27 cellular contexts compared by ENCODE assay signal in the genomic region with DNA sequence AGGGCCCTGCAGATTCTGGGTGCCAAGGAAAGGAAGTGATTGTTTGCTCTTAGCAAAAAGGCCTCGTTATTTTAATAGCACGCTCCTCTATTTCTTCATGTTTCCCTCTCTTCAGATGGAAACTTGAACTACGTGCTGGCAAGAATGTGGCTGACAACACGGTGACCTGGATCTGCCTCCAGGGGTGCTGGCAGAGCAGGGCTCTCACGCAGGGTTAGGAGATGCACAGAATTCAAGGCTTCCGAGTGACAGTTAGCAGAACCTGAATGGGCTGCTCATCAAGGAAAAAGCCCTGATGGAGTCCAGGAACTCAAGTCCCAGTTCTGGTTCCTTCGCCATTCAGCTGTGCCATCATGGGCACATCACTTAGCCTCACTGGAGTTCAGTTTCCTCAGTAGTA. TPM values are rescaled to one million over a fixed set of nuclear protein-coding genes. Genes with fewer than 3 reads are reported as not detected.
A peak's percentile ranks its signal among the peaks of the same experiment; 100 is the strongest.
DNase-seq lines count a peak whose midpoint lies in the region; ATAC-seq, FAIRE-seq and TF ChIP-seq lines count a peak whose summit lies in the region.
"Had no signal": no experiment of that assay in that cellular context is flagged by ENCODE, and none has a peak within 500 bp of the region (broad histone marks: within the 10 kb centered on the region; RNA-seq: fewer than 3 reads in every experiment).

No MANE protein-coding gene starts in this region.

- peak overlapping the region; percentile 61 for H3K9ac ChIP-seq in HepG2 (ENCODE audit: insufficient read depth, low read depth, low read length)

- 69% methylated on average over 7 of the region's 7 CpGs for WGBS in HepG2 (ENCODE audit: low lambda C conversion rate)
- 51% methylated on average over 7 of the region's 7 CpGs for WGBS in right lobe of liver (ENCODE audit: insufficient coverage, low coverage, low lambda C conversion rate, missing lambda C conversion rate)
- 63% methylated on average over 7 of the region's 7 CpGs for WGBS in hepatocyte (ENCODE audit: low lambda C conversion rate, missing lambda C conversion rate)

- no TSS peak for BruUV-seq in HepG2 (replicated peaks; lab: Mats Ljungman, UMichigan)

- no peaks in the 10 kb centered on the region for H3K9me2 ChIP-seq in hepatocyte (replicated peaks; ENCODE audit: insufficient read depth)

- H3K27ac Mint-ChIP-seq in activated naive CD8-positive, alpha-beta T cell treated with anti-CD3 and anti-CD28 coated beads, Interleukin-2, amount 50 U/mL, for 24 hours: no peak overlapping the region
- H3K27ac Mint-ChIP-seq: CD4-positive, CD25-positive, alpha-beta regulatory T cell; CD8-positive, alpha-beta memory T cell; GM23338; HFFc6; IgD-negative memory B cell had no signal

- DNase-seq in HepG2 (ENCODE audit: low spot score): no peak
- DNase-seq in right lobe of liver: no peak
- peak; percentile 30 for DNase-seq in cerebellar cortex (ENCODE audit: low spot score)
- DNase-seq in hepatocyte (ENCODE audit: low spot score): no peak
- DNase-seq in H4 (ENCODE audit: low spot score): no peak
- DNase-seq in activated naive CD8-positive, alpha-beta T cell treated with anti-CD3 and anti-CD28 coated beads, Interleukin-2, amount 50 U/mL, for 24 hours: no peak
- DNase-seq: ACHN; BE2C; C1 segment of cervical spinal cord; CD4-positive, CD25-positive, alpha-beta regulatory T cell; CD8-positive, alpha-beta memory T cell; COR-L47; DMS 273 treated with DMSO at 0.1 percent for 48 hours; DMS53; DND-41; EL; GDM1; H7; HFFc6 had no signal

- no peak overlapping the region for H2AFZ ChIP-seq in HepG2 (ENCODE audit: low read length)
- H2AFZ ChIP-seq in hepatocyte: no peak overlapping the region
- H2AFZ ChIP-seq: GM23338 had no signal

- H3K4me2 ChIP-seq in HepG2 (ENCODE audit: low read depth, low read length) (peak overlapping the region; percentile 76), hepatocyte (no peak overlapping the region)
- H3K4me2 ChIP-seq: GM23338 had no signal

- POLR2A ChIA-PET in HepG2 (lab: Yijun Ruan, JAX): no interaction called here

- H3K9me3 Mint-ChIP-seq in activated naive CD8-positive, alpha-beta T cell treated with anti-CD3 and anti-CD28 coated beads, Interleukin-2, amount 50 U/mL, for 24 hours: no peaks in the 10 kb centered on the region
- H3K9me3 Mint-ChIP-seq: GM23338, HFFc6 had no signal

- no peak for TF ChIP-seq EP300 in HepG2 (IDR thresholded peaks at IDR 0.05; ENCODE audit: low read depth in 2 of 2, low read length in 2 of 2)
- no peak for TF ChIP-seq EP300 in HepG2 (CRISPR knock-in tag; IDR thresholded peaks at IDR 0.05; ENCODE audit: borderline replicate concordance)

- H3K9me3 ChIP-seq in HepG2 (ENCODE audit: low read length) (no peaks in the 10 kb centered on the region), right lobe of liver (no peaks in the 10 kb centered on the region), hepatocyte (ENCODE audit: low read depth) (no peaks in the 10 kb centered on the region)
- H3K9me3 ChIP-seq: BE2C had no signal

- H3K27ac ChIP-seq in HepG2 (ENCODE audit: extremely low read length, insufficient read depth, low read length) (peak overlapping the region; percentile 91), right lobe of liver (no peak overlapping the region), hepatocyte (peak overlapping the region; percentile 89)

- no peaks in the 10 kb centered on the region for H3K36me3 Mint-ChIP-seq in activated naive CD8-positive, alpha-beta T cell treated with anti-CD3 and anti-CD28 coated beads, Interleukin-2, amount 50 U/mL, for 24 hours (ENCODE audit: low read depth)
- H3K36me3 Mint-ChIP-seq: CD4-positive, CD25-positive, alpha-beta regulatory T cell; CD8-positive, alpha-beta memory T cell; IgD-negative memory B cell had no signal

- H3K36me3 ChIP-seq in HepG2 (replicated peaks in 1 of 2; ENCODE audit: control insufficient read depth in 1 of 2, insufficient read depth in 2 of 2, low read length in 2 of 2): 0 out of 5 replicates have a peak, but pooled peaks cover 0 to 1% of the 10 kb centered on the region in 2 experiments
- H3K36me3 ChIP-seq in right lobe of liver: no peaks in the 10 kb centered on the region
- no peaks in the 10 kb centered on the region for H3K36me3 ChIP-seq in hepatocyte (replicated peaks; ENCODE audit: insufficient read depth, low read depth)
- H3K36me3 ChIP-seq: BE2C had no signal

- CTCF ChIA-PET in HepG2 (lab: Yijun Ruan, JAX; ENCODE audit: low intra/inter-chr PET ratio, low total read pairs): no interaction called here

- intact Hi-C loops in HepG2 (cut with micrococcal nuclease; ENCODE audit: unreplicated experiment) (loop anchor here (1.0 kb wide), 1 partner anchor 66 kb away; no protein-coding TSS in a partner anchor), right lobe of liver (cut with DNase I) (no loop called here)

- H3K27me3 ChIP-seq in HepG2 (ENCODE audit: control insufficient read depth in 1 of 2, insufficient read depth in 2 of 2, low read length in 2 of 2): no peaks in the 10 kb centered on the region
- H3K27me3 ChIP-seq in right lobe of liver: no peaks in the 10 kb centered on the region
- H3K27me3 ChIP-seq in hepatocyte: no peaks in the 10 kb centered on the region
- H3K27me3 ChIP-seq: BE2C had no signal

- peaks cover 96% of the 10 kb centered on the region for H3K4me1 ChIP-seq in HepG2 (ENCODE audit: insufficient read depth, low read length)
- no peaks in the 10 kb centered on the region for H3K4me1 ChIP-seq in right lobe of liver
- peaks cover 28% of the 10 kb centered on the region for H3K4me1 ChIP-seq in hepatocyte (ENCODE audit: insufficient read depth)
- H3K4me1 ChIP-seq: BE2C had no signal

- TF ChIP-seq POLR2A in HepG2 (IDR thresholded peaks at IDR 0.05; ENCODE audit: insufficient read depth in 1 of 2, low read depth in 2 of 2, low read length in 2 of 2) (no peak), right lobe of liver (IDR thresholded peaks at IDR 0.05) (no peak)

- H3K79me2 ChIP-seq in HepG2 (ENCODE audit: insufficient read depth, low read length): no peaks in the 10 kb centered on the region
- H3K79me2 ChIP-seq in hepatocyte: no peaks in the 10 kb centered on the region

- no peak for FAIRE-seq in HepG2 (lab: Jason Lieb, UNC)
- FAIRE-seq: A204.1, GM12892, GM18507, HTR-8/SVneo had no signal

- TF ChIP-seq RAD21 in HepG2 (CRISPR knock-in tag; IDR thresholded peaks at IDR 0.05): no peak

- no peak for ATAC-seq in HepG2
- ATAC-seq in right lobe of liver: no peak
- no peak for ATAC-seq in HG03108 (IDR thresholded peaks at IDR 0.05; ENCODE audit: unreplicated experiment)
- no peak for ATAC-seq in activated naive CD8-positive, alpha-beta T cell treated with anti-CD3 and anti-CD28 coated beads, Interleukin-2, amount 50 U/mL, for 24 hours
- ATAC-seq: GM23338, HCT116 had no signal

- no peaks in the 10 kb centered on the region for H4K20me1 ChIP-seq in HepG2 (ENCODE audit: insufficient read depth, low read length)
- no peaks in the 10 kb centered on the region for H4K20me1 ChIP-seq in hepatocyte (ENCODE audit: insufficient read depth, poor library complexity, severe bottlenecking)

- H3K4me3 ChIP-seq in HepG2 (replicated peaks in 1 of 3; ENCODE audit: insufficient read depth in 1 of 3, low read depth in 2 of 3, low read length in 3 of 3) (peak overlapping the region in 1 of 3 experiments; percentile 47; a peak in 1 of 6 replicates), right lobe of liver (no peak overlapping the region), hepatocyte (no peak overlapping the region)
- H3K4me3 ChIP-seq: GM23338 had no signal

- H3K4me1 Mint-ChIP-seq in activated naive CD8-positive, alpha-beta T cell treated with anti-CD3 and anti-CD28 coated beads, Interleukin-2, amount 50 U/mL, for 24 hours: no peaks in the 10 kb centered on the region
- H3K4me1 Mint-ChIP-seq: CD4-positive, CD25-positive, alpha-beta regulatory T cell; CD8-positive, alpha-beta memory T cell; IgD-negative memory B cell had no signal

- TF ChIP-seq CTCF in HepG2 (CRISPR knock-in tag; IDR thresholded peaks at IDR 0.05) (no peak), right lobe of liver (IDR thresholded peaks at IDR 0.05) (no peak), hepatocyte (IDR thresholded peaks at IDR 0.05; ENCODE audit: poor library complexity) (no peak)

- H3K27me3 Mint-ChIP-seq in activated naive CD8-positive, alpha-beta T cell treated with anti-CD3 and anti-CD28 coated beads, Interleukin-2, amount 50 U/mL, for 24 hours: peaks cover 5% of the 10 kb centered on the region
- H3K27me3 Mint-ChIP-seq: CD4-positive, CD25-positive, alpha-beta regulatory T cell; CD8-positive, alpha-beta memory T cell had no signal

- in situ Hi-C loops in HepG2 (cut with HindIII; ENCODE audit: extremely low pct_ligation_motif_present, low pct_unique_long_range_greater_than_20kb): no loop called here

- no peak overlapping the region for H3K4me3 Mint-ChIP-seq in activated naive CD8-positive, alpha-beta T cell treated with anti-CD3 and anti-CD28 coated beads, Interleukin-2, amount 50 U/mL, for 24 hours
- H3K4me3 Mint-ChIP-seq: CD4-positive, CD25-positive, alpha-beta regulatory T cell; CD8-positive, alpha-beta memory T cell; GM23338; HFFc6; IgD-negative memory B cell had no signal

RNA-seq across cellular contexts. Expression of gene CYP19A1, which starts 22.7 kb away (rescaled TPM):
- total RNA-seq in HepG2 (2016; rRNA removed; fragmentation: Illumina TruSeq; extraction: Trizol) (9.1 and 10.9 TPM in 2 replicates), right lobe of liver (not detected), hepatocyte (35.4 and 38.1 TPM in 2 replicates)
- total RNA-seq in HepG2 (2016; cell fraction: cytosol; rRNA removed; fragmentation: Illumina TruSeq; extraction: Trizol; ENCODE audit: low read depth): 1.5 and 2.4 TPM in 2 replicates
- 9.6 and 9.7 TPM in 2 replicates for total RNA-seq in HepG2 (2016; cell fraction: insoluble cytoplasmic fraction; rRNA removed; fragmentation: Illumina TruSeq; extraction: Trizol)
- total RNA-seq in HepG2 (2016; cell fraction: membrane; rRNA removed; fragmentation: Illumina TruSeq; extraction: Trizol): 6.7 and 9.2 TPM in 2 replicates
- total RNA-seq in HepG2 (2016; cell fraction: nucleus; rRNA removed; fragmentation: Illumina TruSeq; extraction: Trizol): 13.6 and 15.6 TPM in 2 replicates
- polyA plus RNA-seq in HepG2 (2011; rRNA removed) (23.0 and 23.9 TPM in 2 replicates), hepatocyte (1.4 and 3.5 TPM in 2 replicates)
- polyA plus RNA-seq in HepG2 (2011; cell fraction: cytosol; rRNA removed): 28.9 and 50.2 TPM in 2 replicates
- polyA plus RNA-seq in HepG2 (2011; cell fraction: nucleus; rRNA removed): 15.5 and 19.9 TPM in 2 replicates
- 25.6 and 28.5 TPM in 2 replicates for polyA plus RNA-seq in HepG2 (2012)
- 2.6 and 3.1 TPM in 2 replicates for polyA plus RNA-seq in HepG2 (2016; cell fraction: cytosol; fragmentation: Illumina TruSeq; extraction: Trizol; ENCODE audit: low read depth)
- 4.9 and 8.2 TPM in 2 replicates for polyA plus RNA-seq in HepG2 (2016; cell fraction: insoluble cytoplasmic fraction; fragmentation: Illumina TruSeq; extraction: Trizol; ENCODE audit: low read depth)
- polyA plus RNA-seq in HepG2 (2016; cell fraction: membrane; fragmentation: Illumina TruSeq; extraction: Trizol; ENCODE audit: low read depth): 2.7 and 2.9 TPM in 2 replicates
- 8.2 and 8.3 TPM in 2 replicates for polyA plus RNA-seq in HepG2 (2016; cell fraction: nucleus; fragmentation: Illumina TruSeq; extraction: Trizol; ENCODE audit: insufficient read depth, low read depth)
- polyA minus RNA-seq in HepG2 (2011; rRNA and poly(A)+ RNA removed; ENCODE audit: low replicate concordance): 67.8 TPM in 1 of 2 replicates, not detected in the other
- 24.8 and 37.2 TPM in 2 replicates for polyA minus RNA-seq in HepG2 (2011; cell fraction: cytosol; rRNA and poly(A)+ RNA removed)
- polyA minus RNA-seq in HepG2 (2011; cell fraction: nucleus; rRNA and poly(A)+ RNA removed): 31.2 and 42.5 TPM in 2 replicates
- 0.90 and 4.8 TPM in 2 replicates for total RNA-seq in H4 (2014; rRNA removed; shearing (Covaris generic))
- total RNA-seq: CD8-positive, alpha-beta memory T cell; GM23338; H7 had no signal
- polyA plus RNA-seq: CD4-positive, CD25-positive, alpha-beta regulatory T cell; CD8-positive, alpha-beta memory T cell; IgD-negative memory B cell had no signal

RNA-seq across cellular contexts. Expression of gene GLDN, which starts 25.7 kb away (rescaled TPM):
- total RNA-seq in HepG2 (2016; rRNA removed; fragmentation: Illumina TruSeq; extraction: Trizol): 0.59 and 0.86 TPM in 2 replicates
- 0.10 TPM in 1 of 2 replicates, not detected in the other for total RNA-seq in HepG2 (2016; cell fraction: cytosol; rRNA removed; fragmentation: Illumina TruSeq; extraction: Trizol; ENCODE audit: low read depth)
- total RNA-seq in HepG2 (2016; cell fraction: insoluble cytoplasmic fraction; rRNA removed; fragmentation: Illumina TruSeq; extraction: Trizol): 0.82 and 0.89 TPM in 2 replicates
- total RNA-seq in HepG2 (2016; cell fraction: membrane; rRNA removed; fragmentation: Illumina TruSeq; extraction: Trizol): 0.31 and 0.37 TPM in 2 replicates
- total RNA-seq in HepG2 (2016; cell fraction: nucleus; rRNA removed; fragmentation: Illumina TruSeq; extraction: Trizol): 1.6 and 2.0 TPM in 2 replicates
- polyA plus RNA-seq in HepG2 (2011; rRNA removed): 1.0 and 1.5 TPM in 2 replicates
- polyA plus RNA-seq in HepG2 (2011; cell fraction: cytosol; rRNA removed): 0.38 and 0.44 TPM in 2 replicates
- 2.3 and 2.8 TPM in 2 replicates for polyA plus RNA-seq in HepG2 (2011; cell fraction: nucleus; rRNA removed)
- polyA plus RNA-seq in HepG2 (2012): 1.0 and 1.7 TPM in 2 replicates
- 0.06 TPM in 1 of 2 replicates, not detected in the other for polyA plus RNA-seq in HepG2 (2016; cell fraction: cytosol; fragmentation: Illumina TruSeq; extraction: Trizol; ENCODE audit: low read depth)
- 0.37 TPM in 2 replicates for polyA plus RNA-seq in HepG2 (2016; cell fraction: insoluble cytoplasmic fraction; fragmentation: Illumina TruSeq; extraction: Trizol; ENCODE audit: low read depth)
- 0.20 and 0.24 TPM in 2 replicates for polyA plus RNA-seq in HepG2 (2016; cell fraction: membrane; fragmentation: Illumina TruSeq; extraction: Trizol; ENCODE audit: low read depth)
- polyA plus RNA-seq in HepG2 (2016; cell fraction: nucleus; fragmentation: Illumina TruSeq; extraction: Trizol; ENCODE audit: insufficient read depth, low read depth): 2.0 and 2.3 TPM in 2 replicates
- polyA minus RNA-seq in HepG2 (2011; rRNA and poly(A)+ RNA removed; ENCODE audit: low replicate concordance): 1.5 TPM in 1 of 2 replicates, not detected in the other
- 0.26 and 0.49 TPM in 2 replicates for polyA minus RNA-seq in HepG2 (2011; cell fraction: cytosol; rRNA and poly(A)+ RNA removed)
- polyA minus RNA-seq in HepG2 (2011; cell fraction: nucleus; rRNA and poly(A)+ RNA removed): 4.9 and 5.5 TPM in 2 replicates
- under 1 TPM; 0.18 to 0.81 (median 0.43) TPM for total RNA-seq in right lobe of liver
- 0.92 and 1.8 TPM in 2 replicates for total RNA-seq in hepatocyte
- polyA plus RNA-seq in hepatocyte: 0.07 and 0.68 TPM in 2 replicates
- 55.3 and 66.0 TPM in 2 replicates for total RNA-seq in H4 (2014; rRNA removed; shearing (Covaris generic))
- total RNA-seq: CD4-positive, CD25-positive, alpha-beta regulatory T cell; CD8-positive, alpha-beta memory T cell; HFFc6 had no signal
- polyA plus RNA-seq: CD4-positive, CD25-positive, alpha-beta regulatory T cell; CD8-positive, alpha-beta memory T cell; IgD-negative memory B cell had no signal

Comparison
In these comparisons a context has a peak if more than half of its experiments do, and no peak if none do; other contexts are left out.
1. H3K27ac ChIP-seq: peak in HepG2 (single experiment) and hepatocyte (single experiment); none in right lobe of liver (0 of 3).
2. RNA of gene GLDN, which starts 25.7 kb away (total RNA-seq): 55.3 to 66.0 TPM in H4; 0.92 to 1.8 TPM in hepatocyte, 0.10 to 2.0 TPM in HepG2 and 0.18 to 0.81 TPM in right lobe of liver; every median in the first group is over 10 times any median in the second.